Comparison of ENCODE assay signal across 8 cellular contexts in genomic region chr9:135905380-135906282, GRCh38. TPM values are rescaled to one million over a fixed set of nuclear protein-coding genes. Genes with fewer than 3 reads are reported as not detected.
DNase-seq lines count a peak whose midpoint lies in the region; ATAC-seq and TF ChIP-seq lines count a peak whose summit lies in the region.

No MANE protein-coding gene starts in this region.

- no peak overlapping the region for H3K9ac ChIP-seq in H9 (ENCODE audit: extremely low read depth, insufficient read length, low read length)
- H3K9ac ChIP-seq in mesendoderm (ENCODE audit: low read length) = peak overlapping the region; percentile 3

- H3K4me1 Mint-ChIP-seq in H9 (peaks cover 43 to 55% of the 10 kb centered on the region in 2 experiments), T-cell (peaks cover 57 to 74% (median 66%) of the 10 kb centered on the region in 3 donors)

- H3K56ac ChIP-seq in H9 (ENCODE audit: insufficient read length, low read depth, low read length) = no peak overlapping the region
- H3K56ac ChIP-seq in mesendoderm (ENCODE audit: low read length) = peak overlapping the region; percentile 65

- H3K9me3 ChIP-seq in H9 (ENCODE audit: control insufficient read depth, low read depth, low read length) (no peaks in the 10 kb centered on the region), body of pancreas (no peaks in the 10 kb centered on the region)

- H3K4ac ChIP-seq in H9 (ENCODE audit: low read depth, low read length) = no peak overlapping the region
- no peak overlapping the region for H3K4ac ChIP-seq in mesendoderm (ENCODE audit: low read depth, low read length)

- H3K4me1 ChIP-seq in H9 (ENCODE audit: insufficient read depth, low read length) = no peaks in the 10 kb centered on the region; the same call in 1 of the 2 replicates
- peaks cover 43% of the 10 kb centered on the region for H3K4me1 ChIP-seq in body of pancreas
- H3K4me1 ChIP-seq in mesendoderm (ENCODE audit: control insufficient read depth, low read depth, low read length) = no peaks in the 10 kb centered on the region

- H3K79me1 ChIP-seq in H9 (ENCODE audit: insufficient read depth, low read depth, low read length, poor library complexity, severe bottlenecking) (peaks cover 3% of the 10 kb centered on the region), mesendoderm (ENCODE audit: low read length) (peaks cover 31% of the 10 kb centered on the region)

- no CpG with 5 or more reads among the region's 23 CpGs for WGBS in H9 (ENCODE audit: extremely low coverage, insufficient read length, low lambda C conversion rate)
- WGBS in body of pancreas, 2 donors = 42 to 55% methylated on average over 23 of the region's 23 CpGs
- no CpG with 5 or more reads among the region's 23 CpGs for WGBS in mesendoderm (ENCODE audit: extremely low coverage, insufficient coverage, low lambda C conversion rate)

- no peak overlapping the region for H3K14ac ChIP-seq in H9 (ENCODE audit: insufficient read depth, low read length)

- in situ Hi-C loops in GM13977 (cut with MboI; ENCODE audit: low pct_unique_long_range_greater_than_20kb, low sequenced_read_pairs, unreplicated experiment) = no loop called here

- H2AFZ ChIP-seq in H9 (ENCODE audit: low read length) = no peak overlapping the region

- H2BK120ac ChIP-seq in H9 (ENCODE audit: low read depth, low read length, poor library complexity, severe bottlenecking) = no peak overlapping the region
- H2BK120ac ChIP-seq in mesendoderm (ENCODE audit: low read depth, low read length) = no peak overlapping the region

- no peak overlapping the region for H2BK12ac ChIP-seq in H9 (ENCODE audit: insufficient read length, low read depth, low read length)

- peak overlapping the region; percentile 74 to 92 for H3K4me3 Mint-ChIP-seq in H9
- peak overlapping the region; percentile 82 to 89 (median 83) for H3K4me3 Mint-ChIP-seq in T-cell

- H4K91ac ChIP-seq in H9 (ENCODE audit: insufficient read length, low read depth, low read length) = no peak overlapping the region

- H3K27me3 Mint-ChIP-seq in H9 (ENCODE audit: low read depth) = peaks cover 7% of the 10 kb centered on the region
- no peaks in the 10 kb centered on the region for H3K27me3 Mint-ChIP-seq in T-cell

- DNase-seq in H9 (no peak), T-cell (peak in 10 of 34 experiments; percentile 11 to 44 (median 24)), body of pancreas (peak in 1 of 4 donors; percentile 33), mesendoderm (no peak), GM10266 (ENCODE audit: extremely low spot score) (no peak), SK-N-DZ (ENCODE audit: low spot score) (no peak), GM13977 (ENCODE audit: low spot score) (no peak)
- peak; percentile 38 to 42 for DNase-seq in stimulated activated CD8-positive, alpha-beta memory T cell treated with anti-CD3 and anti-CD28 coated beads, Interleukin-4, amount 100 ng/mL, for 4 hours (ENCODE audit: low read depth in 2 of 2, low spot score in 1 of 2)

- H3K36me3 ChIP-seq in body of pancreas (replicated peaks in 1 of 2; ENCODE audit: insufficient read depth in 1 of 2, low read depth in 2 of 2) (no peaks in the 10 kb centered on the region), mesendoderm (ENCODE audit: control insufficient read depth, insufficient read depth, low read length) (no peaks in the 10 kb centered on the region)

- H3K23ac ChIP-seq in H9 (ENCODE audit: insufficient read length, low read depth, low read length) (no peak overlapping the region), mesendoderm (ENCODE audit: low read length) (no peak overlapping the region)

- H3K9me3 Mint-ChIP-seq in H9 = peaks cover 5 to 11% of the 10 kb centered on the region in 2 experiments
- H3K9me3 Mint-ChIP-seq in T-cell = no peaks in the 10 kb centered on the region

- CTCF ChIA-PET in T-cell (lab: Charles Lee) = interaction anchor here in 1 of 2 donors (0.6 kb wide), 1 partner anchor 215 kb away, joined by 4 read pairs; no protein-coding TSS in a partner anchor

- H3K27ac ChIP-seq in H9 (ENCODE audit: insufficient read length, low read depth, low read length) = no peak overlapping the region
- peak overlapping the region in 3 of 4 donors; percentile 53 to 74 (median 66) for H3K27ac ChIP-seq in body of pancreas
- H3K27ac ChIP-seq in mesendoderm (ENCODE audit: low read depth, low read length) = no peak overlapping the region

- H2AK5ac ChIP-seq in H9 (ENCODE audit: insufficient read length, low read length) (no peak overlapping the region), mesendoderm (ENCODE audit: low read length) (no peak overlapping the region)

- TF ChIP-seq POLR2A in body of pancreas (IDR thresholded peaks at IDR 0.05) = peak in 1 of 3 donors; percentile 0

- intact Hi-C loops in body of pancreas (cut with DNase I) = no loop called here

- H3K18ac ChIP-seq in H9 (ENCODE audit: insufficient read length, low read depth, low read length) (no peak overlapping the region), mesendoderm (ENCODE audit: low read length) (no peak overlapping the region)

- H4K8ac ChIP-seq in H9 (replicated peaks; ENCODE audit: insufficient read length, low read depth, low read length) = no peak overlapping the region
- H4K8ac ChIP-seq in mesendoderm (ENCODE audit: low read depth, low read length) = no peak overlapping the region

- peak in 1 of 4 experiments; percentile 11 for ATAC-seq in T-cell (replicated peaks in 1 of 4)
- ATAC-seq in body of pancreas = no peak

- H3K4me3 ChIP-seq in body of pancreas = peak overlapping the region in 1 of 2 donors; percentile 28
- no peak overlapping the region for H3K4me3 ChIP-seq in mesendoderm (ENCODE audit: low read length)

- H3K27ac Mint-ChIP-seq in H9 (peak overlapping the region in 1 of 3 experiments; percentile 55; a peak in 1 of 7 replicates), T-cell (peak overlapping the region; percentile 80 to 82)

- H2BK5ac ChIP-seq in H9 (ENCODE audit: insufficient read length, low read length) = no peak overlapping the region
- H2BK5ac ChIP-seq in mesendoderm (ENCODE audit: low read length) = no peak overlapping the region

- peaks cover 34 to 50% (median 46%) of the 10 kb centered on the region in 3 experiments for H3K36me3 Mint-ChIP-seq in H9 (ENCODE audit: insufficient read depth in 1 of 3, low read depth in 3 of 3)
- peaks cover 14% of the 10 kb centered on the region for H3K36me3 Mint-ChIP-seq in T-cell

- H4K5ac ChIP-seq in H9 (ENCODE audit: insufficient read length, low read depth, low read length) (no peak overlapping the region), mesendoderm (ENCODE audit: low read length) (no peak overlapping the region)

- H3K79me2 ChIP-seq in H9 (ENCODE audit: insufficient read depth, low read length) (peaks cover 56% of the 10 kb centered on the region; the same call in 1 of the 2 replicates), mesendoderm (ENCODE audit: control insufficient read depth, insufficient read depth, low read length) (peaks cover 58% of the 10 kb centered on the region)

- no peak overlapping the region for H2BK20ac ChIP-seq in H9 (ENCODE audit: low read depth, low read length, poor library complexity, severe bottlenecking)

- peak overlapping the region; percentile 99 for H3K4me2 ChIP-seq in H9 (ENCODE audit: insufficient read depth, insufficient read length, low read length)
- H3K4me2 ChIP-seq in mesendoderm (ENCODE audit: low read length) = peak overlapping the region; percentile 7

- POLR2A ChIA-PET in T-cell (lab: Charles Lee) = interaction anchor here in 1 of 2 donors (0.6 kb wide), 1 partner anchor 40 kb away, joined by 3 read pairs; no protein-coding TSS in a partner anchor

- H3K23me2 ChIP-seq in H9 (ENCODE audit: insufficient read length, low read depth, low read length, poor library complexity, severe bottlenecking) = peaks cover 14% of the 10 kb centered on the region

- no peaks in the 10 kb centered on the region for H4K20me1 ChIP-seq in H9 (ENCODE audit: control insufficient read depth, insufficient read depth, insufficient read length)

- TF ChIP-seq CTCF in H9 (conservative IDR thresholded peaks at IDR 0.05) (no peak), body of pancreas (IDR thresholded peaks at IDR 0.05) (no peak), GM10266 (IDR thresholded peaks at IDR 0.05; ENCODE audit: control insufficient read depth, insufficient read depth, low read depth, missing control alignments) (no peak), GM13977 (IDR thresholded peaks at IDR 0.05; ENCODE audit: extremely low read depth, insufficient read depth, missing control alignments) (no peak)

- H3K27me3 ChIP-seq in H9 (ENCODE audit: insufficient read depth, low read length) = no peaks in the 10 kb centered on the region; the same call in 1 of the 2 replicates
- H3K27me3 ChIP-seq in body of pancreas = no peaks in the 10 kb centered on the region
- H3K27me3 ChIP-seq in mesendoderm (ENCODE audit: insufficient read depth, low read length, poor library complexity) = no peaks in the 10 kb centered on the region

- H2BK15ac ChIP-seq in H9 (ENCODE audit: low read depth, low read length) = no peak overlapping the region
- H2BK15ac ChIP-seq in mesendoderm (replicated peaks; ENCODE audit: low read depth) = no peak overlapping the region

- no peak overlapping the region for H3T11ph ChIP-seq in H9 (ENCODE audit: low read length)

RNA-seq across cellular contexts. Expression of gene CAMSAP1, which starts 1.7 kb away (rescaled TPM):
- total RNA-seq in H9 (2021) (43.6 and 52.7 TPM in 2 replicates), T-cell (10 to 100 TPM; 25.6 to 38.7 (median 35.6) TPM), body of pancreas (10 to 100 TPM; 14.8 to 30.3 TPM)
- polyA plus RNA-seq in mesendoderm (2013, experiment 1 of 2) = 24.8 TPM
- polyA plus RNA-seq in mesendoderm (2013, experiment 2 of 2) = 24.2 TPM
- 26.4 and 34.3 TPM in 2 replicates for polyA plus RNA-seq in SK-N-DZ (2014; cell fraction: cytosol; rRNA removed)
- polyA plus RNA-seq in SK-N-DZ (2014; cell fraction: nucleus; rRNA removed) = 24.0 and 32.9 TPM in 2 replicates

RNA-seq across cellular contexts. Expression of gene UBAC1, which starts 55.5 kb away (rescaled TPM):
- total RNA-seq in H9 (2021) (46.3 and 47.5 TPM in 2 replicates), T-cell (10 to 100 TPM; 25.9 to 37.3 (median 33.6) TPM), body of pancreas (10 to 100 TPM; 17.4 to 25.4 TPM)
- polyA plus RNA-seq in mesendoderm (2013, experiment 1 of 2) = 43.4 TPM
- 42.5 TPM for polyA plus RNA-seq in mesendoderm (2013, experiment 2 of 2)
- polyA plus RNA-seq in SK-N-DZ (2014; cell fraction: cytosol; rRNA removed) = 63.4 and 73.0 TPM in 2 replicates
- polyA plus RNA-seq in SK-N-DZ (2014; cell fraction: nucleus; rRNA removed) = 125 and 126 TPM in 2 replicates

Comparison
In these comparisons a context has a peak if more than half of its experiments do, and no peak if none do; other contexts are left out.
1. DNase-seq: peak in stimulated activated CD8-positive, alpha-beta memory T cell treated with anti-CD3 and anti-CD28 coated beads, Interleukin-4, amount 100 ng/mL, for 4 hours (2 of 2); none in H9 (single experiment), mesendoderm (single experiment), GM10266 (single experiment), SK-N-DZ (single experiment) and GM13977 (single experiment).
2. H3K27ac ChIP-seq: peak in body of pancreas (3 of 4); none in H9 (single experiment) and mesendoderm (single experiment).